In genomic region chr4:93605163-93605562, GRCh38 we compare ENCODE assay signal across 25 cellular contexts.
DNase-seq lines count a peak whose midpoint lies in the region; ATAC-seq, FAIRE-seq and TF ChIP-seq lines count a peak whose summit lies in the region.
"Had no signal": no experiment of that assay in that cellular context is flagged by ENCODE, and none has a peak within 500 bp of the region (broad histone marks: within the 10 kb centered on the region; RNA-seq: fewer than 3 reads in every experiment).

No MANE protein-coding gene starts in this region.

- H3K4me1 ChIP-seq in Caco-2: no peaks in the 10 kb centered on the region
- H3K4me1 ChIP-seq: BLaER1 had no signal

- DNase-seq in bronchial epithelial cell (ENCODE audit: low read depth): peak; percentile 25
- no peak for DNase-seq in activated CD4-positive, alpha-beta T cell treated with anti-CD3 and anti-CD28 coated beads, Interleukin-2, amount 50 U/mL, for 1 hour
- no peak for DNase-seq in activated T-helper 2 cell treated with anti-CD3 and anti-CD28 coated beads, Interferon-gamma antibody, Interleukin-2, Interleukin-4, amounts not matched to agents 10 μg/mL and 5 μg/mL and 100 μg/mL, durations not matched to agents 14 hours and 24 hours and 36 hours (ENCODE audit: low spot score)
- no peak for DNase-seq in stimulated activated CD4-positive, alpha-beta T cell treated with anti-CD3 and anti-CD28 coated beads, Interleukin-15, amount 100 ng/mL, for 24 hours
- no peak for DNase-seq in Caco-2
- DNase-seq: CD8-positive, alpha-beta T cell; GM23248; Kasumi-1; MM.1S; NCI-H1092; NCI-H146; NCI-H2081; NCI-H446 treated with DMSO at 0.1 percent for 48 hours; NCI-H69; OCI-M1; SHP77 treated with DMSO at 0.1 percent for 48 hours; T-helper 1 cell; T1000 had no signal

- no peaks in the 10 kb centered on the region for H3K27me3 ChIP-seq in bronchial epithelial cell (ENCODE audit: control insufficient read depth, insufficient read depth, low read length)
- no peaks in the 10 kb centered on the region for H3K27me3 ChIP-seq in Caco-2 (replicated peaks; ENCODE audit: control insufficient read depth, insufficient read depth, low read length)
- H3K27me3 ChIP-seq: BLaER1 had no signal

- H3K36me3 Mint-ChIP-seq in activated T-helper 2 cell treated with anti-CD3 and anti-CD28 coated beads, Interferon-gamma antibody, Interleukin-2, Interleukin-4, amounts not matched to agents 10 μg/mL and 5 μg/mL and 100 μg/mL, durations not matched to agents 14 hours and 24 hours and 36 hours (ENCODE audit: low read depth): no peaks in the 10 kb centered on the region
- H3K36me3 Mint-ChIP-seq in Caco-2 (ENCODE audit: insufficient read depth, unreplicated experiment): no peaks in the 10 kb centered on the region
- H3K36me3 Mint-ChIP-seq: CD8-positive, alpha-beta T cell had no signal

- FAIRE-seq in bronchial epithelial cell (lab: Jason Lieb, UNC): no peak
- FAIRE-seq: D721Med, GM12892 had no signal

- BruUV-seq in Caco-2 (replicated peaks; lab: Mats Ljungman, UMichigan): no TSS peak

- POLR2A ChIA-PET in Caco-2 (lab: Charles Lee): no interaction called here

- no peak overlapping the region for H3K4me3 Mint-ChIP-seq in activated T-helper 2 cell treated with anti-CD3 and anti-CD28 coated beads, Interferon-gamma antibody, Interleukin-2, Interleukin-4, amounts not matched to agents 10 μg/mL and 5 μg/mL and 100 μg/mL, durations not matched to agents 14 hours and 24 hours and 36 hours (ENCODE audit: low read depth)
- no peak overlapping the region for H3K4me3 Mint-ChIP-seq in Caco-2 (ENCODE audit: unreplicated experiment)
- H3K4me3 Mint-ChIP-seq: CD8-positive, alpha-beta T cell had no signal

- H3K9me3 Mint-ChIP-seq in activated T-helper 2 cell treated with anti-CD3 and anti-CD28 coated beads, Interferon-gamma antibody, Interleukin-2, Interleukin-4, amounts not matched to agents 10 μg/mL and 5 μg/mL and 100 μg/mL, durations not matched to agents 14 hours and 24 hours and 36 hours: peaks cover 11% of the 10 kb centered on the region
- no peaks in the 10 kb centered on the region for H3K9me3 Mint-ChIP-seq in Caco-2 (ENCODE audit: unreplicated experiment)

- intact Hi-C loops in activated T-helper 2 cell treated with anti-CD3 and anti-CD28 coated beads, Interferon-gamma antibody, Interleukin-2, Interleukin-4, amounts not matched to agents 10 μg/mL and 5 μg/mL and 100 μg/mL, durations not matched to agents 14 hours and 24 hours and 36 hours (cut with micrococcal nuclease): no loop called here
- intact Hi-C loops in Caco-2 (cut with micrococcal nuclease; ENCODE audit: unreplicated experiment): no loop called here

- no peaks in the 10 kb centered on the region for H3K27me3 Mint-ChIP-seq in activated T-helper 2 cell treated with anti-CD3 and anti-CD28 coated beads, Interferon-gamma antibody, Interleukin-2, Interleukin-4, amounts not matched to agents 10 μg/mL and 5 μg/mL and 100 μg/mL, durations not matched to agents 14 hours and 24 hours and 36 hours (ENCODE audit: low read depth)
- no peaks in the 10 kb centered on the region for H3K27me3 Mint-ChIP-seq in Caco-2 (ENCODE audit: insufficient read depth, unreplicated experiment)

- no peak for TF ChIP-seq CTCF in bronchial epithelial cell (IDR thresholded peaks at IDR 0.05; ENCODE audit: insufficient read depth, low read length, severe bottlenecking)
- no peak for TF ChIP-seq CTCF in Caco-2 (IDR thresholded peaks at IDR 0.05; ENCODE audit: insufficient read depth in 1 of 2, low read depth in 1 of 2, low read length in 1 of 2, severe bottlenecking in 1 of 2, unreplicated experiment in 1 of 2)

- no peak overlapping the region for H3K27ac Mint-ChIP-seq in activated T-helper 2 cell treated with anti-CD3 and anti-CD28 coated beads, Interferon-gamma antibody, Interleukin-2, Interleukin-4, amounts not matched to agents 10 μg/mL and 5 μg/mL and 100 μg/mL, durations not matched to agents 14 hours and 24 hours and 36 hours
- no peak overlapping the region for H3K27ac Mint-ChIP-seq in Caco-2 (ENCODE audit: unreplicated experiment)
- H3K27ac Mint-ChIP-seq: CD8-positive, alpha-beta T cell had no signal

- H3K4me3 ChIP-seq in bronchial epithelial cell (ENCODE audit: low read depth, low read length) (no peak overlapping the region), Caco-2 (ENCODE audit: low read depth, low read length) (no peak overlapping the region)
- H3K4me3 ChIP-seq: BLaER1, GM23248 had no signal

- H3K4me1 Mint-ChIP-seq in activated T-helper 2 cell treated with anti-CD3 and anti-CD28 coated beads, Interferon-gamma antibody, Interleukin-2, Interleukin-4, amounts not matched to agents 10 μg/mL and 5 μg/mL and 100 μg/mL, durations not matched to agents 14 hours and 24 hours and 36 hours (ENCODE audit: low read depth): no peaks in the 10 kb centered on the region
- H3K4me1 Mint-ChIP-seq in Caco-2 (ENCODE audit: low read depth, unreplicated experiment): no peaks in the 10 kb centered on the region

- peak; percentile 66 for ATAC-seq in GM18858 (IDR thresholded peaks at IDR 0.05; ENCODE audit: unreplicated experiment)
- peak; percentile 70 for ATAC-seq in GM21360 (IDR thresholded peaks at IDR 0.05; ENCODE audit: unreplicated experiment)
- ATAC-seq in HG03432 (IDR thresholded peaks at IDR 0.05; ENCODE audit: unreplicated experiment): peak; percentile 76
- ATAC-seq: CD8-positive, alpha-beta T cell; HCT116 had no signal

- no peaks in the 10 kb centered on the region for H3K36me3 ChIP-seq in bronchial epithelial cell (ENCODE audit: control insufficient read depth, insufficient read depth, low read length)
- no peaks in the 10 kb centered on the region for H3K36me3 ChIP-seq in Caco-2 (ENCODE audit: control insufficient read depth, insufficient read depth, low read length)
- H3K36me3 ChIP-seq: BLaER1 had no signal

- CTCF ChIA-PET in Caco-2 (lab: Charles Lee): no interaction called here

- H3K9me3 ChIP-seq in Caco-2: no peaks in the 10 kb centered on the region
